ENCODE assay signal across 20 cellular contexts in genomic region chr22:37061611-37062365, GRCh38. TPM values are rescaled to one million over a fixed set of nuclear protein-coding genes. Genes with fewer than 3 reads are reported as not detected.
DNase-seq lines count a peak whose midpoint lies in the region; ATAC-seq and TF ChIP-seq lines count a peak whose summit lies in the region.
"Had no signal": no experiment of that assay in that cellular context is flagged by ENCODE, and none has a peak within 500 bp of the region (broad histone marks: within the 10 kb centered on the region; RNA-seq: fewer than 3 reads in every experiment).

No MANE protein-coding gene starts in this region.

- no peaks in the 10 kb centered on the region for H3K9me3 Mint-ChIP-seq in central memory CD8-positive, alpha-beta T cell
- H3K9me3 Mint-ChIP-seq: CD8-positive, alpha-beta memory T cell; GM23338 had no signal

- H3K27ac ChIP-seq in WERI-Rb-1: no peak overlapping the region
- H3K27ac ChIP-seq: RWPE1, SJSA1 had no signal

- peaks cover 49% of the 10 kb centered on the region for H3K36me3 ChIP-seq in WERI-Rb-1

- DNase-seq in Right ventricle myocardium inferior (ENCODE audit: missing footprints): peak; percentile 43
- DNase-seq in Right ventricle myocardium superior: no peak
- peak; percentile 48 for DNase-seq in WERI-Rb-1
- DNase-seq in central memory CD8-positive, alpha-beta T cell (ENCODE audit: low spot score in 2 of 2): no peak
- DNase-seq in NCI-H2029 treated with DMSO at 0.1 percent for 48 hours (lab: John Stamatoyannopoulos, UW): no peak
- DNase-seq in NCI-H1694 (lab: John Stamatoyannopoulos, UW): no peak
- no peak for DNase-seq in NCI-H69 (lab: John Stamatoyannopoulos, UW)
- DNase-seq: C1 segment of cervical spinal cord; CD8-positive, alpha-beta memory T cell; HCEC 1CT; MM.1S; NCI-H1092; NCI-H1436 treated with DMSO at 0.1 percent for 48 hours; NCI-H774 had no signal

- H3K36me3 Mint-ChIP-seq in central memory CD8-positive, alpha-beta T cell (ENCODE audit: insufficient read depth): peaks cover 10% of the 10 kb centered on the region

- H3K4me1 Mint-ChIP-seq in central memory CD8-positive, alpha-beta T cell: peaks cover 17% of the 10 kb centered on the region

- H3K9me3 ChIP-seq in WERI-Rb-1 (ENCODE audit: severe bottlenecking): no peaks in the 10 kb centered on the region
- H3K9me3 ChIP-seq: SJSA1 had no signal

- intact Hi-C loops in Right ventricle myocardium inferior (cut with DNase I): no loop called here
- intact Hi-C loops in Right ventricle myocardium superior (cut with DNase I): no loop called here

- H3K4me3 ChIP-seq in WERI-Rb-1 (ENCODE audit: low read depth, low read length): no peak overlapping the region
- H3K4me3 ChIP-seq: GM23338, SJSA1 had no signal

- ATAC-seq in Right ventricle myocardium inferior (no peak), Right ventricle myocardium superior (ENCODE audit: poor library complexity) (no peak)
- ATAC-seq in central memory CD8-positive, alpha-beta T cell (replicated peaks; ENCODE audit: extremely low read depth, poor library complexity, severe bottlenecking): no peak

- peak overlapping the region; percentile 20 for H3K4me3 Mint-ChIP-seq in central memory CD8-positive, alpha-beta T cell

- no peaks in the 10 kb centered on the region for H3K27me3 Mint-ChIP-seq in central memory CD8-positive, alpha-beta T cell

- peak overlapping the region; percentile 41 for H3K27ac Mint-ChIP-seq in central memory CD8-positive, alpha-beta T cell (ENCODE audit: low read depth)

- no peaks in the 10 kb centered on the region for H3K27me3 ChIP-seq in WERI-Rb-1 (ENCODE audit: insufficient read depth, low read depth, severe bottlenecking)
- H3K27me3 ChIP-seq: SJSA1 had no signal

- no peak for TF ChIP-seq CTCF in WERI-Rb-1 (IDR thresholded peaks at IDR 0.05; ENCODE audit: low read depth, low read length)

RNA-seq across cellular contexts. Expression of gene KCTD17, which starts 10.2 kb away (rescaled TPM):
- total RNA-seq in Right ventricle myocardium inferior (11.2 TPM), Right ventricle myocardium superior (8.9 TPM)

RNA-seq across cellular contexts. Expression of gene MPST, which starts 42.2 kb away (rescaled TPM):
- total RNA-seq in Right ventricle myocardium inferior: 58.4 TPM
- 60.3 TPM for total RNA-seq in Right ventricle myocardium superior

RNA-seq across cellular contexts. Expression of gene TST, which starts 42.5 kb away (rescaled TPM):
- total RNA-seq in Right ventricle myocardium inferior (54.6 TPM), Right ventricle myocardium superior (63.5 TPM)

RNA-seq across cellular contexts. Expression of gene TMPRSS6, which starts 47.7 kb away (rescaled TPM):
- total RNA-seq in Right ventricle myocardium inferior (not detected), Right ventricle myocardium superior (not detected)
- total RNA-seq: A673, GM23338, LHCN-M2, NCI-H460, SJSA1 had no signal

Comparison
In these comparisons a context has a peak if more than half of its experiments do, and no peak if none do; other contexts are left out.
1. DNase-seq: peak in Right ventricle myocardium inferior (single experiment) and WERI-Rb-1 (single experiment); none in Right ventricle myocardium superior (single experiment), central memory CD8-positive, alpha-beta T cell (0 of 2), NCI-H2029 treated with DMSO at 0.1 percent for 48 hours (single experiment), NCI-H1694 (single experiment) and NCI-H69 (single experiment).